ENCODE assay signal across 1 cellular context in genomic region chr6:32169211-32169610, GRCh38.
TF ChIP-seq lines count a peak whose summit lies in the region.

No MANE protein-coding gene starts in this region.

TF ChIP-seq in A549, 52 proteins besides CTCF, POLR2A, EP300 and RAD21:
- no peak for TF ChIP-seq MAFK (IDR thresholded peaks at IDR 0.05; ENCODE audit: partially characterized antibody)
- TF ChIP-seq MYC (IDR thresholded peaks at IDR 0.05; ENCODE audit: borderline replicate concordance, low read length): no peak
- no peak for TF ChIP-seq HES2 (IDR thresholded peaks at IDR 0.05)
- no peak for TF ChIP-seq JUNB (IDR thresholded peaks at IDR 0.05)
- no peak for TF ChIP-seq NFE2L2 (conservative IDR thresholded peaks at IDR 0.05; ENCODE audit: low read length)
- no peak for TF ChIP-seq FOSL2 (IDR thresholded peaks at IDR 0.05)
- no peak for TF ChIP-seq FOSL2 (CRISPR knock-in tag; IDR thresholded peaks at IDR 0.05)
- no peak for TF ChIP-seq SREBF2 (IDR thresholded peaks at IDR 0.05)
- TF ChIP-seq JUN (IDR thresholded peaks at IDR 0.05): no peak
- TF ChIP-seq, protein P1, sequence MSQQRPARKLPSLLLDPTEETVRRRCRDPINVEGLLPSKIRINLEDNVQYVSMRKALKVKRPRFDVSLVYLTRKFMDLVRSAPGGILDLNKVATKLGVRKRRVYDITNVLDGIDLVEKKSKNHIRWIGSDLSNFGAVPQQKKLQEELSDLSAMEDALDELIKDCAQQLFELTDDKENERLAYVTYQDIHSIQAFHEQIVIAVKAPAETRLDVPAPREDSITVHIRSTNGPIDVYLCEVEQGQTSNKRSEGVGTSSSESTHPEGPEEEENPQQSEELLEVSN (IDR thresholded peaks at IDR 0.05; ENCODE audit: borderline replicate concordance, low read depth): no peak
- TF ChIP-seq HOXA7 (CRISPR knock-in tag; IDR thresholded peaks at IDR 0.05): no peak
- TF ChIP-seq, protein P2, sequence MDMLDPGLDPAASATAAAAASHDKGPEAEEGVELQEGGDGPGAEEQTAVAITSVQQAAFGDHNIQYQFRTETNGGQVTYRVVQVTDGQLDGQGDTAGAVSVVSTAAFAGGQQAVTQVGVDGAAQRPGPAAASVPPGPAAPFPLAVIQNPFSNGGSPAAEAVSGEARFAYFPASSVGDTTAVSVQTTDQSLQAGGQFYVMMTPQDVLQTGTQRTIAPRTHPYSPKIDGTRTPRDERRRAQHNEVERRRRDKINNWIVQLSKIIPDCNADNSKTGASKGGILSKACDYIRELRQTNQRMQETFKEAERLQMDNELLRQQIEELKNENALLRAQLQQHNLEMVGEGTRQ (IDR thresholded peaks at IDR 0.05): no peak
- TF ChIP-seq HOXB13 (CRISPR knock-in tag; IDR thresholded peaks at IDR 0.05; ENCODE audit: low read depth): no peak
- TF ChIP-seq HOXB5 (CRISPR knock-in tag; IDR thresholded peaks at IDR 0.05): no peak
- no peak for TF ChIP-seq CHD2 (IDR thresholded peaks at IDR 0.05; ENCODE audit: low read length, partially characterized antibody)
- no peak for TF ChIP-seq RARB (CRISPR knock-in tag; IDR thresholded peaks at IDR 0.05)
- no peak for TF ChIP-seq ZNF302 (CRISPR knock-in tag; IDR thresholded peaks at IDR 0.05)
- TF ChIP-seq GATA3 (IDR thresholded peaks at IDR 0.05; ENCODE audit: borderline replicate concordance): no peak
- TF ChIP-seq KDM1A (IDR thresholded peaks at IDR 0.05; ENCODE audit: low read depth): no peak
- TF ChIP-seq, protein P3, sequence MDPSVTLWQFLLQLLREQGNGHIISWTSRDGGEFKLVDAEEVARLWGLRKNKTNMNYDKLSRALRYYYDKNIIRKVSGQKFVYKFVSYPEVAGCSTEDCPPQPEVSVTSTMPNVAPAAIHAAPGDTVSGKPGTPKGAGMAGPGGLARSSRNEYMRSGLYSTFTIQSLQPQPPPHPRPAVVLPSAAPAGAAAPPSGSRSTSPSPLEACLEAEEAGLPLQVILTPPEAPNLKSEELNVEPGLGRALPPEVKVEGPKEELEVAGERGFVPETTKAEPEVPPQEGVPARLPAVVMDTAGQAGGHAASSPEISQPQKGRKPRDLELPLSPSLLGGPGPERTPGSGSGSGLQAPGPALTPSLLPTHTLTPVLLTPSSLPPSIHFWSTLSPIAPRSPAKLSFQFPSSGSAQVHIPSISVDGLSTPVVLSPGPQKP (IDR thresholded peaks at IDR 0.05; ENCODE audit: low read depth, low read length): no peak
- TF ChIP-seq CEBPB (IDR thresholded peaks at IDR 0.05): no peak
TF ChIP-seq in A549: peak in this region for 0.
